In genomic region chr4:76148142-76148849, GRCh38 we compare ENCODE assay signal across 8 cellular contexts. TPM values are rescaled to one million over a fixed set of nuclear protein-coding genes. Genes with fewer than 3 reads are reported as not detected.
DNase-seq lines count a peak whose midpoint lies in the region; ATAC-seq and TF ChIP-seq lines count a peak whose summit lies in the region.

NUP54 (minus strand) TSS chr4:76148397; CDS start chr4:76148374, 23 bp downstream.

- H3K27ac ChIP-seq in CD8-positive, alpha-beta memory T cell (ENCODE audit: low read depth, low read length), result peak within 1 kb of the TSS; percentile 87
- H3K27ac ChIP-seq in lung (ENCODE audit: low read depth in 1 of 2, low read length in 1 of 2), result peak within 1 kb of the TSS; percentile 88 to 90

- no peaks in the 10 kb centered on the region for H3K9me3 ChIP-seq in CD8-positive, alpha-beta memory T cell (ENCODE audit: low read length)
- no peaks in the 10 kb centered on the region for H3K9me3 ChIP-seq in lung (ENCODE audit: control insufficient read depth in 2 of 2, insufficient read depth in 1 of 2, low read length in 1 of 2)

- H3K27me3 ChIP-seq in CD8-positive, alpha-beta memory T cell (ENCODE audit: insufficient read depth, low read length, poor library complexity, severe bottlenecking), result no peaks in the 10 kb centered on the region
- no peaks in the 10 kb centered on the region for H3K27me3 ChIP-seq in lung (ENCODE audit: control insufficient read depth, insufficient read depth)

- H3K36me3 Mint-ChIP-seq in CD8-positive, alpha-beta memory T cell, result peaks cover 0 to 26% (median 6%) of the 10 kb centered on the region in 3 donors

- peak within 1 kb of the TSS; percentile 77 to 98 (median 96) for H3K27ac Mint-ChIP-seq in CD8-positive, alpha-beta memory T cell

- peaks cover 0 to 1% of the 10 kb centered on the region in 2 donors for H3K27me3 Mint-ChIP-seq in CD8-positive, alpha-beta memory T cell

- H3K36me3 ChIP-seq in CD8-positive, alpha-beta memory T cell (ENCODE audit: insufficient read depth, low read length), result peaks cover 8% of the 10 kb centered on the region
- H3K36me3 ChIP-seq in lung (ENCODE audit: control insufficient read depth in 2 of 2, insufficient read depth in 2 of 2, low read length in 2 of 2), result peaks cover 1 to 2% of the 10 kb centered on the region in 2 donors

- H3K4me1 ChIP-seq in CD8-positive, alpha-beta memory T cell (ENCODE audit: insufficient read depth, low read length), result peaks cover 29% of the 10 kb centered on the region
- H3K4me1 ChIP-seq in lung (ENCODE audit: control insufficient read depth in 2 of 2, insufficient read depth in 2 of 2, low read length in 2 of 2), result peaks cover 0 to 6% of the 10 kb centered on the region in 2 donors

- CTCF ChIA-PET in CD8-positive, alpha-beta memory T cell (lab: Charles Lee), result interaction anchor here (1.1 to 2.0 kb wide), 5 partner anchors 31 to 634 kb away, joined by 3 to 6 read pairs (median 4); partner anchors contain the start of gene RCHY1

- no peak for TF ChIP-seq CTCF in lung (IDR thresholded peaks at IDR 0.05; ENCODE audit: control extremely low read depth, extremely low read depth)

- peak; percentile 84 to 95 (median 91) for DNase-seq in CD8-positive, alpha-beta memory T cell
- peak; percentile 81 for DNase-seq in HS-5 (ENCODE audit: low read depth)
- DNase-seq in NK-92 treated with Interleukin-12 subunit alpha and Interleukin-12 subunit beta, amount 100 ng/mL, for 24 hours (lab: John Stamatoyannopoulos, UW), result peak; percentile 85
- DNase-seq in activated CD8-positive, alpha-beta memory T cell treated with anti-CD3 and anti-CD28 coated beads for 24 hours, result peak; percentile 98
- peak; percentile 89 for DNase-seq in effector CD8-positive, alpha-beta T cell (lab: John Stamatoyannopoulos, UW)
- peak; percentile 95 for DNase-seq in lung (ENCODE audit: low spot score)
- peak; percentile 91 to 96 (median 92) for DNase-seq in stimulated activated CD4-positive, alpha-beta T cell treated with anti-CD3 and anti-CD28 coated beads, TNF-alpha, amount 100 ng/mL, for 4 hours (ENCODE audit: low read depth in 3 of 3)

- no peaks in the 10 kb centered on the region for H3K9me3 Mint-ChIP-seq in CD8-positive, alpha-beta memory T cell

- H3K4me1 Mint-ChIP-seq in CD8-positive, alpha-beta memory T cell, result peaks cover 38 to 51% (median 44%) of the 10 kb centered on the region in 3 donors

- POLR2A ChIA-PET in CD8-positive, alpha-beta memory T cell (lab: Charles Lee), result interaction anchor here (0.6 to 1.5 kb wide), 2 partner anchors 157 to 158 kb away, joined by 3 to 5 read pairs; partner anchors contain the start of gene SDAD1

- ATAC-seq in GM19468 (IDR thresholded peaks at IDR 0.05; ENCODE audit: extremely low read depth, unreplicated experiment) (peak; percentile 99), lung (ENCODE audit: insufficient read depth, low FRiP score) (peak; percentile 99)

- peak within 1 kb of the TSS; percentile 98 for H3K4me3 ChIP-seq in CD8-positive, alpha-beta memory T cell (ENCODE audit: low read length)
- H3K4me3 ChIP-seq in lung, result peak within 1 kb of the TSS; percentile 92

- H3K4me3 Mint-ChIP-seq in CD8-positive, alpha-beta memory T cell, result peak within 1 kb of the TSS; percentile 94 to 98 (median 96)

- WGBS in lung, 2 donors, result 0 to 1% methylated on average over 46 to 47 of the region's 47 CpGs

RNA-seq across cellular contexts. Expression of gene NUP54, which starts in this region (rescaled TPM):
- total RNA-seq in CD8-positive, alpha-beta memory T cell, result 10 to 100 TPM; 56.6 to 63.3 TPM
- 41.8 TPM for polyA plus RNA-seq in CD8-positive, alpha-beta memory T cell
- 10 to 100 TPM; 26.5 to 57.6 TPM for total RNA-seq in lung
- 10 to 100 TPM; 19.8 to 30.2 TPM for polyA plus RNA-seq in lung

Comparison
In these comparisons a context has a peak if more than half of its experiments do, and no peak if none do; other contexts are left out.
1. Peak in every context shown above with its lines: DNase-seq, ATAC-seq, H3K4me3 ChIP-seq and H3K27ac ChIP-seq.